ENCODE assay signal across 1 cellular context in genomic region chr6:36088204-36088603, GRCh38.
TF ChIP-seq lines count a peak whose summit lies in the region.

No MANE protein-coding gene starts in this region.

TF ChIP-seq in HEK293, 187 proteins besides CTCF, POLR2A, EP300 and RAD21 (continued from another document):
- TF ChIP-seq ZNF202 (tag by site-specific recombination; IDR thresholded peaks at IDR 0.05; ENCODE audit: borderline replicate concordance) (0 out of 2 replicates have a peak, but pooled peaks have one; percentile 16), ZNF571 (tag by site-specific recombination; IDR thresholded peaks at IDR 0.05) (0 out of 2 replicates have a peak, but pooled peaks have one; percentile 40), BCL6B (tag by site-specific recombination; IDR thresholded peaks at IDR 0.05) (0 out of 2 replicates have a peak, but pooled peaks have one; percentile 42), ZNF629 (tag by site-specific recombination; IDR thresholded peaks at IDR 0.05) (0 out of 2 replicates have a peak, but pooled peaks have one; percentile 32), SP7 (tag by site-specific recombination; IDR thresholded peaks at IDR 0.05) (peak; percentile 53; the same call in 1 of the 2 replicates), PRDM4 (tag by site-specific recombination; IDR thresholded peaks at IDR 0.05) (peak; percentile 85), ZBTB17 (tag by site-specific recombination; IDR thresholded peaks at IDR 0.05) (peak; percentile 33; the same call in 1 of the 2 replicates), ZNF112 (tag by site-specific recombination; IDR thresholded peaks at IDR 0.05) (peak; percentile 74; the same call in 1 of the 2 replicates), ZNF660 (tag by site-specific recombination; IDR thresholded peaks at IDR 0.05) (0 out of 2 replicates have a peak, but pooled peaks have one; percentile 55)
- TF ChIP-seq, protein P1, sequence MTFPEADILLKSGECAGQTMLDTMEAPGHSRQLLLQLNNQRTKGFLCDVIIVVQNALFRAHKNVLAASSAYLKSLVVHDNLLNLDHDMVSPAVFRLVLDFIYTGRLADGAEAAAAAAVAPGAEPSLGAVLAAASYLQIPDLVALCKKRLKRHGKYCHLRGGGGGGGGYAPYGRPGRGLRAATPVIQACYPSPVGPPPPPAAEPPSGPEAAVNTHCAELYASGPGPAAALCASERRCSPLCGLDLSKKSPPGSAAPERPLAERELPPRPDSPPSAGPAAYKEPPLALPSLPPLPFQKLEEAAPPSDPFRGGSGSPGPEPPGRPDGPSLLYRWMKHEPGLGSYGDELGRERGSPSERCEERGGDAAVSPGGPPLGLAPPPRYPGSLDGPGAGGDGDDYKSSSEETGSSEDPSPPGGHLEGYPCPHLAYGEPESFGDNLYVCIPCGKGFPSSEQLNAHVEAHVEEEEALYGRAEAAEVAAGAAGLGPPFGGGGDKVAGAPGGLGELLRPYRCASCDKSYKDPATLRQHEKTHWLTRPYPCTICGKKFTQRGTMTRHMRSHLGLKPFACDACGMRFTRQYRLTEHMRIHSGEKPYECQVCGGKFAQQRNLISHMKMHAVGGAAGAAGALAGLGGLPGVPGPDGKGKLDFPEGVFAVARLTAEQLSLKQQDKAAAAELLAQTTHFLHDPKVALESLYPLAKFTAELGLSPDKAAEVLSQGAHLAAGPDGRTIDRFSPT (tag by site-specific recombination; IDR thresholded peaks at IDR 0.05), result 0 out of 2 replicates have a peak, but pooled peaks have one; percentile 18
- TF ChIP-seq, protein P2, sequence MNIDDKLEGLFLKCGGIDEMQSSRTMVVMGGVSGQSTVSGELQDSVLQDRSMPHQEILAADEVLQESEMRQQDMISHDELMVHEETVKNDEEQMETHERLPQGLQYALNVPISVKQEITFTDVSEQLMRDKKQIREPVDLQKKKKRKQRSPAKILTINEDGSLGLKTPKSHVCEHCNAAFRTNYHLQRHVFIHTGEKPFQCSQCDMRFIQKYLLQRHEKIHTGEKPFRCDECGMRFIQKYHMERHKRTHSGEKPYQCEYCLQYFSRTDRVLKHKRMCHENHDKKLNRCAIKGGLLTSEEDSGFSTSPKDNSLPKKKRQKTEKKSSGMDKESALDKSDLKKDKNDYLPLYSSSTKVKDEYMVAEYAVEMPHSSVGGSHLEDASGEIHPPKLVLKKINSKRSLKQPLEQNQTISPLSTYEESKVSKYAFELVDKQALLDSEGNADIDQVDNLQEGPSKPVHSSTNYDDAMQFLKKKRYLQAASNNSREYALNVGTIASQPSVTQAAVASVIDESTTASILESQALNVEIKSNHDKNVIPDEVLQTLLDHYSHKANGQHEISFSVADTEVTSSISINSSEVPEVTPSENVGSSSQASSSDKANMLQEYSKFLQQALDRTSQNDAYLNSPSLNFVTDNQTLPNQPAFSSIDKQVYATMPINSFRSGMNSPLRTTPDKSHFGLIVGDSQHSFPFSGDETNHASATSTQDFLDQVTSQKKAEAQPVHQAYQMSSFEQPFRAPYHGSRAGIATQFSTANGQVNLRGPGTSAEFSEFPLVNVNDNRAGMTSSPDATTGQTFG (tag by site-specific recombination; IDR thresholded peaks at IDR 0.05; ENCODE audit: borderline replicate concordance), result 0 out of 2 replicates have a peak, but pooled peaks have one; percentile 24
